In genomic region chr5:14686517-14686916, GRCh38 we compare ENCODE assay signal across 9 cellular contexts.
"Had no signal": no experiment of that assay in that cellular context is flagged by ENCODE, and none has a peak within 500 bp of the region (broad histone marks: within the 10 kb centered on the region; RNA-seq: fewer than 3 reads in every experiment).

No MANE protein-coding gene starts in this region.

- H3K27me3 Mint-ChIP-seq: activated B cell treated with CpG ODN at 0.5 μM for 24 hours; activated CD4-positive, alpha-beta T cell treated with anti-CD3 and anti-CD28 coated beads, Interleukin-2, amount 10 ng/mL, durations not matched to agents 24 days and 14 days; activated naive CD8-positive, alpha-beta T cell treated with anti-CD3 and anti-CD28 coated beads for 36 hours had no signal

- H3K27ac ChIP-seq: cardiac muscle cell, stomach had no signal

- H3K27me3 ChIP-seq: cardiac muscle cell, stomach had no signal

- H3K9me3 Mint-ChIP-seq: neural crest cell had no signal

- H3K4me3 Mint-ChIP-seq: activated CD4-positive, alpha-beta T cell treated with anti-CD3 and anti-CD28 coated beads, Interleukin-2, amount 10 ng/mL, durations not matched to agents 24 days and 14 days; activated naive CD8-positive, alpha-beta T cell treated with anti-CD3 and anti-CD28 coated beads for 36 hours; neural crest cell had no signal

- H3K4me3 ChIP-seq: cardiac muscle cell, stomach had no signal

- DNase-seq: activated CD4-positive, alpha-beta T cell treated with anti-CD3 and anti-CD28 coated beads, Interleukin-2, amount 10 ng/mL, durations not matched to agents 24 days and 14 days; activated gamma-delta T cell; activated T-cell treated with anti-CD3 and anti-CD28 coated beads, Interleukin-2, amount 50 U/mL, for 4 hours; effector CD4-positive, alpha-beta T cell; stomach had no signal
